8 cellular contexts compared by ENCODE assay signal in genomic region chr2:222435400-222436039, GRCh38. TPM values are rescaled to one million over a fixed set of nuclear protein-coding genes. Genes with fewer than 3 reads are reported as not detected.
DNase-seq lines count a peak whose midpoint lies in the region; ATAC-seq, FAIRE-seq and TF ChIP-seq lines count a peak whose summit lies in the region.
"Not testable (repeated sequence)": the region's sequence is repeated elsewhere in the genome, so short reads cannot be mapped to it uniquely, and the experiment has no call there.
"Had no signal": no experiment of that assay in that cellular context is flagged by ENCODE, and none has a peak within 500 bp of the region (broad histone marks: within the 10 kb centered on the region; RNA-seq: fewer than 3 reads in every experiment).

No MANE protein-coding gene starts in this region.

- ATAC-seq in foreskin keratinocyte (peak; percentile 71), mucosa of descending colon (peak; percentile 47)

- not testable (repeated sequence) for H3K4me3 ChIP-seq in bronchial epithelial cell (ENCODE audit: low read depth, low read length); mucosa of descending colon; small intestine (ENCODE audit: low read depth in 1 of 2, low read length in 2 of 2)

- H3K36me3 ChIP-seq in bronchial epithelial cell (ENCODE audit: control insufficient read depth, insufficient read depth, low read length); mucosa of descending colon (ENCODE audit: low read depth); small intestine (ENCODE audit: control insufficient read depth in 2 of 2, insufficient read depth in 2 of 2, low read length in 2 of 2): not testable (repeated sequence)

- DNase-seq in DMS53 (lab: John Stamatoyannopoulos, UW) (peak; percentile 4), bronchial epithelial cell (ENCODE audit: low read depth) (peak; percentile 95), foreskin keratinocyte (peak; percentile 46 to 80), mucosa of descending colon (peak in 1 of 3 donors; percentile 60), small intestine (peak; percentile 76)

- H3K9me3 ChIP-seq in mucosa of descending colon; small intestine (ENCODE audit: control insufficient read depth, low read depth): not testable (repeated sequence)

- intact Hi-C loops in mucosa of descending colon (cut with DNase I, micrococcal nuclease) = not testable (repeated sequence)

- not testable (repeated sequence) for FAIRE-seq in bronchial epithelial cell (lab: Jason Lieb, UNC)
- FAIRE-seq in endometrium (lab: Jason Lieb, UNC) (peak; percentile 4), small intestine (lab: Jason Lieb, UNC) (peak; percentile 85)

- TF ChIP-seq CTCF in bronchial epithelial cell (IDR thresholded peaks at IDR 0.05; ENCODE audit: insufficient read depth, low read length, severe bottlenecking); foreskin keratinocyte (conservative IDR thresholded peaks at IDR 0.05); mucosa of descending colon (IDR thresholded peaks at IDR 0.05): not testable (repeated sequence)

- H3K4me1 ChIP-seq in foreskin keratinocyte (peaks cover 12% of the 10 kb centered on the region), mucosa of descending colon (ENCODE audit: low read depth) (peaks cover 25% of the 10 kb centered on the region), small intestine (ENCODE audit: control insufficient read depth in 2 of 2, insufficient read depth in 1 of 2, low read depth in 1 of 2, low read length in 1 of 2) (peaks cover 7 to 12% of the 10 kb centered on the region in 2 donors)

- peak overlapping the region; percentile 55 for H3K27ac ChIP-seq in foreskin keratinocyte
- H3K27ac ChIP-seq in small intestine (ENCODE audit: low read depth in 1 of 2, low read length in 1 of 2) = peak overlapping the region; percentile 57 to 78

- 36 to 67% (median 52%) methylated on average over 6 of the region's 6 CpGs for WGBS in small intestine, 3 donors

- not testable (repeated sequence) for H3K27me3 ChIP-seq in bronchial epithelial cell (ENCODE audit: control insufficient read depth, insufficient read depth, low read length); foreskin keratinocyte; small intestine (ENCODE audit: control insufficient read depth in 2 of 2, insufficient read depth in 2 of 2, low read length in 2 of 2)

RNA-seq across cellular contexts. Expression of gene SGPP2, which starts 11.2 kb away (rescaled TPM):
- total RNA-seq in bronchial epithelial cell (9.7 and 40.1 TPM in 2 replicates), foreskin keratinocyte (0.07 and 0.14 TPM in 2 replicates), mucosa of descending colon (100 to 1,000 TPM in 1 of 3 donors, 10 to 100 TPM in 2; 31.3 to 101 (median 75.2) TPM)
- polyA plus RNA-seq in foreskin keratinocyte (0.01 and 0.03 TPM in 2 replicates), small intestine (10 to 100 TPM in 1 of 3 donors, 1 to 10 TPM in 2; 4.0 to 19.1 (median 4.6) TPM)
- total RNA-seq: A172, GM23338 had no signal
